ENCODE assay signal across 16 cellular contexts in genomic region chr18:73717570-73717969, GRCh38.
DNase-seq lines count a peak whose midpoint lies in the region; ATAC-seq, FAIRE-seq and TF ChIP-seq lines count a peak whose summit lies in the region.
"Had no signal": no experiment of that assay in that cellular context is flagged by ENCODE, and none has a peak within 500 bp of the region (broad histone marks: within the 10 kb centered on the region; RNA-seq: fewer than 3 reads in every experiment).

No MANE protein-coding gene starts in this region.

- H3K36me3 ChIP-seq in adipocyte (ENCODE audit: control insufficient read depth, insufficient read depth, low read length, severe bottlenecking), result no peaks in the 10 kb centered on the region
- H3K36me3 ChIP-seq: HAP-1 had no signal

- DNase-seq in AG10803 (ENCODE audit: low read depth) (peak; percentile 24), HTR-8/SVneo (ENCODE audit: insufficient read length, low spot score) (peak; percentile 10), adipocyte (ENCODE audit: low read depth) (peak; percentile 22), foreskin keratinocyte (peak in 1 of 2 donors; percentile 58), GM19238 (ENCODE audit: insufficient read length, low spot score) (no peak), WTC11 (ENCODE audit: low spot score) (no peak), islet precursor cell (no peak)
- DNase-seq: activated naive CD8-positive, alpha-beta T cell treated with anti-CD3 and anti-CD28 coated beads, Interleukin-2, amount 10 ng/mL, durations not matched to agents 7 days and 5 days; effector CD8-positive, alpha-beta T cell; MV-4-11; NCI-H2081; NCI-H526; stimulated activated CD4-positive, alpha-beta T cell treated with anti-CD3 and anti-CD28 coated beads, Interleukin-15, amount 100 ng/mL, for 24 hours; stimulated activated naive CD8-positive, alpha-beta T cell treated with anti-CD3 and anti-CD28 coated beads, Interleukin-15, amount 100 ng/mL, for 72 hours had no signal

- TF ChIP-seq CTCF in AG10803 (conservative IDR thresholded peaks at IDR 0.05; ENCODE audit: low read length) (no peak), foreskin keratinocyte (conservative IDR thresholded peaks at IDR 0.05) (no peak), WTC11 (IDR thresholded peaks at IDR 0.05) (no peak)

- no peaks in the 10 kb centered on the region for H3K36me3 Mint-ChIP-seq in WTC11
- H3K36me3 Mint-ChIP-seq: activated naive CD8-positive, alpha-beta T cell treated with anti-CD3 and anti-CD28 coated beads, Interleukin-2, amount 10 ng/mL, durations not matched to agents 7 days and 5 days had no signal

- peaks cover 3% of the 10 kb centered on the region; the same call in 1 of the 2 replicates for H3K9me3 Mint-ChIP-seq in WTC11
- H3K9me3 Mint-ChIP-seq: activated naive CD8-positive, alpha-beta T cell treated with anti-CD3 and anti-CD28 coated beads, Interleukin-2, amount 10 ng/mL, durations not matched to agents 7 days and 5 days had no signal

- POLR2A ChIA-PET in WTC11 (lab: Charles Lee), result no interaction called here

- no peaks in the 10 kb centered on the region for H3K4me1 Mint-ChIP-seq in WTC11
- H3K4me1 Mint-ChIP-seq: activated naive CD8-positive, alpha-beta T cell treated with anti-CD3 and anti-CD28 coated beads, Interleukin-2, amount 10 ng/mL, durations not matched to agents 7 days and 5 days; stimulated activated naive CD8-positive, alpha-beta T cell treated with anti-CD3 and anti-CD28 coated beads, Interleukin-15, amount 100 ng/mL, for 72 hours had no signal

- ATAC-seq in foreskin keratinocyte (peak; percentile 71), GM18498 (IDR thresholded peaks at IDR 0.05; ENCODE audit: unreplicated experiment) (no peak), WTC11 (no peak)
- ATAC-seq: stimulated activated naive CD8-positive, alpha-beta T cell treated with anti-CD3 and anti-CD28 coated beads, Interleukin-15, amount 100 ng/mL, for 72 hours had no signal

- no peaks in the 10 kb centered on the region for H3K9me3 ChIP-seq in adipocyte (ENCODE audit: control insufficient read depth, low read length)
- H3K9me3 ChIP-seq: HAP-1 had no signal

- H3K27me3 Mint-ChIP-seq in WTC11 (ENCODE audit: low read depth), result no peaks in the 10 kb centered on the region
- H3K27me3 Mint-ChIP-seq: activated naive CD8-positive, alpha-beta T cell treated with anti-CD3 and anti-CD28 coated beads, Interleukin-2, amount 10 ng/mL, durations not matched to agents 7 days and 5 days; stimulated activated naive CD8-positive, alpha-beta T cell treated with anti-CD3 and anti-CD28 coated beads, Interleukin-15, amount 100 ng/mL, for 72 hours had no signal

- H3K4me1 ChIP-seq in adipocyte (ENCODE audit: control insufficient read depth, insufficient read depth, low read length) (no peaks in the 10 kb centered on the region), foreskin keratinocyte (peaks cover 9% of the 10 kb centered on the region)
- H3K4me1 ChIP-seq: HAP-1 had no signal

- H3K4me3 Mint-ChIP-seq in WTC11, result no peak overlapping the region
- H3K4me3 Mint-ChIP-seq: activated naive CD8-positive, alpha-beta T cell treated with anti-CD3 and anti-CD28 coated beads, Interleukin-2, amount 10 ng/mL, durations not matched to agents 7 days and 5 days; stimulated activated naive CD8-positive, alpha-beta T cell treated with anti-CD3 and anti-CD28 coated beads, Interleukin-15, amount 100 ng/mL, for 72 hours had no signal

- H3K27me3 ChIP-seq in adipocyte (replicated peaks; ENCODE audit: control insufficient read depth, insufficient read depth, low read length) (no peaks in the 10 kb centered on the region), foreskin keratinocyte (no peaks in the 10 kb centered on the region)

- FAIRE-seq in HTR-8/SVneo (lab: Jason Lieb, UNC), result no peak

- CTCF ChIA-PET in WTC11 (lab: Charles Lee), result no interaction called here

- no peak overlapping the region for H3K4me3 ChIP-seq in AG10803 (ENCODE audit: low read length)
- H3K4me3 ChIP-seq in adipocyte (ENCODE audit: low read length), result no peak overlapping the region
- H3K4me3 ChIP-seq: HAP-1 had no signal

- no peak overlapping the region for H3K9ac ChIP-seq in adipocyte (ENCODE audit: low read length)

- no peak overlapping the region for H3K27ac Mint-ChIP-seq in WTC11
- H3K27ac Mint-ChIP-seq: activated naive CD8-positive, alpha-beta T cell treated with anti-CD3 and anti-CD28 coated beads, Interleukin-2, amount 10 ng/mL, durations not matched to agents 7 days and 5 days; stimulated activated naive CD8-positive, alpha-beta T cell treated with anti-CD3 and anti-CD28 coated beads, Interleukin-15, amount 100 ng/mL, for 72 hours had no signal

- peak overlapping the region; percentile 6 for H3K27ac ChIP-seq in foreskin keratinocyte

TF ChIP-seq in WTC11, 78 proteins besides CTCF, POLR2A, EP300 and RAD21 (continues in another document):
- TF ChIP-seq ZNF138 (CRISPR knock-in tag; conservative IDR thresholded peaks at IDR 0.05) (no peak), E2F1 (CRISPR knock-in tag; IDR thresholded peaks at IDR 0.05) (no peak), FOXJ3 (CRISPR knock-in tag; IDR thresholded peaks at IDR 0.05; ENCODE audit: borderline replicate concordance) (no peak), GABPB1 (CRISPR knock-in tag; IDR thresholded peaks at IDR 0.05) (no peak), ATF3 (CRISPR knock-in tag; conservative IDR thresholded peaks at IDR 0.05) (no peak), CREM (CRISPR knock-in tag; IDR thresholded peaks at IDR 0.05) (no peak), NR2C2 (CRISPR knock-in tag; IDR thresholded peaks at IDR 0.05) (no peak), ATF6 (CRISPR knock-in tag; IDR thresholded peaks at IDR 0.05) (no peak), NFYB (CRISPR knock-in tag; conservative IDR thresholded peaks at IDR 0.05; ENCODE audit: low read depth) (no peak), ZBTB43 (CRISPR knock-in tag; IDR thresholded peaks at IDR 0.05) (no peak), ZNF219 (CRISPR knock-in tag; IDR thresholded peaks at IDR 0.05; ENCODE audit: borderline replicate concordance) (no peak)

Comparison
In these comparisons a context has a peak if more than half of its experiments do, and no peak if none do; other contexts are left out.
1. DNase-seq: peak in AG10803 (single experiment), HTR-8/SVneo (single experiment) and adipocyte (single experiment); none in GM19238 (single experiment), WTC11 (single experiment) and islet precursor cell (single experiment).